ENCODE assay signal across 8 cellular contexts in the genomic region with DNA sequence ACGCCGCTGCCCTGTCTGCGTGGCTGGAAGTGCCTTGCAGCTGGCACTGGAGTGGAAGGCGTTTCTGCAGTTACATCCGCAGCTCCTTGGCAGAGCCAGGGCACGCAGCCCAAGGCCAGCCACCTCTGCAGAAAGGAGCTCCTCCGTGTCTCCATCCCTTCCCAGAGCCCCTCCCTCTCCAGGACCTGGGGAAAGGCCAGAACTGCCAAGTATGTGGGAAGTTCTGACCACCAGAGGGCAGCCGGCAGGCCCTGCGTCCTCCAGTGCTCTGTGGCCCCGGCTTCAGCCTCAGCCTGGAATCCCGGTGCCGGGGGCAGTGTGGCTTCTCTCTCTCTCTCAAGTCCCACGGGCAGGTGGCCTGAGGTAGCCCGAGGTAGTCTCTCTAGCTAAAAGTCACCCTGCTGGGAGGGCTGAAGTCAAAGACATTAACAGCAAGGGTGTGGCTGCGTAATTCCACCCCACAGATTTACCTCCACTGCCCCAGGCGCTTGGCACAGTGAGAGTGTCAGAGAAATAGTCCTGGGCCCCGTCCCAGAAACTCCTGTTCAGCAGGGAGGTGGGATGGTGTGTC.
DNase-seq lines count a peak whose midpoint lies in the region; ATAC-seq lines count a peak whose summit lies in the region.

No MANE protein-coding gene starts in this region.

- in situ Hi-C loops in T47D (cut with HindIII; ENCODE audit: low pct_unique_long_range_greater_than_20kb, low sequenced_read_pairs), result no loop called here

- DNase-seq in DMS 273 treated with DMSO at 0.1 percent for 48 hours (lab: John Stamatoyannopoulos, UW) (peak; percentile 35), M059J (ENCODE audit: low read depth) (peak; percentile 33), T47D (ENCODE audit: low read depth in 1 of 2, low spot score in 1 of 2) (peak; percentile 62 to 86), left lobe of liver (ENCODE audit: low spot score) (peak; percentile 62), cortex of kidney (lab: John Stamatoyannopoulos, UW) (no peak)
- DNase-seq in activated naive CD4-positive, alpha-beta T cell treated with Interleukin-2 at 50 U/mL for 16 hours, result no peak

- ATAC-seq in left lobe of liver (peak; percentile 87), GM21360 (IDR thresholded peaks at IDR 0.05; ENCODE audit: unreplicated experiment) (no peak), HG03095 (IDR thresholded peaks at IDR 0.05; ENCODE audit: unreplicated experiment) (no peak)

Comparison
In these comparisons a context has a peak if more than half of its experiments do, and no peak if none do; other contexts are left out.
1. DNase-seq: peak in DMS 273 treated with DMSO at 0.1 percent for 48 hours (single experiment), M059J (single experiment), T47D (2 of 2) and left lobe of liver (single experiment); none in cortex of kidney (single experiment) and activated naive CD4-positive, alpha-beta T cell treated with Interleukin-2 at 50 U/mL for 16 hours (single experiment).